10 cellular contexts compared by ENCODE assay signal in genomic region chr1:226660410-226661182, GRCh38.
DNase-seq lines count a peak whose midpoint lies in the region; ATAC-seq, FAIRE-seq and TF ChIP-seq lines count a peak whose summit lies in the region.
"Had no signal": no experiment of that assay in that cellular context is flagged by ENCODE, and none has a peak within 500 bp of the region (broad histone marks: within the 10 kb centered on the region; RNA-seq: fewer than 3 reads in every experiment).

No MANE protein-coding gene starts in this region.

- H3K9ac ChIP-seq in OCI-LY1 (ENCODE audit: low read length) (peak overlapping the region; percentile 28; the same call in 1 of the 2 replicates), parathyroid adenoma (no peak overlapping the region)

- 61% methylated on average over 17 of the region's 17 CpGs for WGBS in esophagus, 2 donors

- no peaks in the 10 kb centered on the region for H3K9me2 ChIP-seq in OCI-LY1 (ENCODE audit: low read depth, low read length)

- H3K4me2 ChIP-seq in OCI-LY1 (ENCODE audit: low read length) = peak overlapping the region; percentile 35; the same call in 1 of the 2 replicates
- no peak overlapping the region for H3K4me2 ChIP-seq in parathyroid adenoma (ENCODE audit: low read length)

- H3K79me2 ChIP-seq in OCI-LY1 (ENCODE audit: insufficient read depth, low read length) = no peaks in the 10 kb centered on the region
- peaks cover 2% of the 10 kb centered on the region for H3K79me2 ChIP-seq in parathyroid adenoma

- no peak for ATAC-seq in GM21367 (IDR thresholded peaks at IDR 0.05; ENCODE audit: unreplicated experiment)
- ATAC-seq in HG03442 (IDR thresholded peaks at IDR 0.05; ENCODE audit: unreplicated experiment) = no peak

- DNase-seq in ELF-1 (ENCODE audit: low read depth, low spot score) (peak; percentile 44), GM12892 (ENCODE audit: insufficient read length) (no peak), NK-92 (lab: John Stamatoyannopoulos, UW; ENCODE audit: unreplicated experiment) (no peak)
- DNase-seq: islet precursor cell, NCI-H1105 treated with DMSO at 0.1 percent for 48 hours had no signal

- H3K9me3 ChIP-seq in OCI-LY1 (ENCODE audit: low read length) = no peaks in the 10 kb centered on the region
- H3K9me3 ChIP-seq in esophagus (ENCODE audit: control insufficient read depth in 2 of 2, insufficient read depth in 1 of 2, low read depth in 1 of 2, low read length in 1 of 2) = no peaks in the 10 kb centered on the region
- no peaks in the 10 kb centered on the region for H3K9me3 ChIP-seq in parathyroid adenoma (ENCODE audit: control insufficient read depth, low read length)

- TF ChIP-seq CTCF in OCI-LY1 (IDR thresholded peaks at IDR 0.05; ENCODE audit: low read length) = no peak
- TF ChIP-seq CTCF in parathyroid adenoma (IDR thresholded peaks at IDR 0.05) = no peak

- no peaks in the 10 kb centered on the region for H4K20me1 ChIP-seq in OCI-LY1 (ENCODE audit: insufficient read depth, low read length)

- H3K36me3 ChIP-seq in OCI-LY1 (ENCODE audit: insufficient read depth, low read length) (peaks cover 16% of the 10 kb centered on the region), esophagus (ENCODE audit: control insufficient read depth in 2 of 2, insufficient read depth in 2 of 2, low read length in 1 of 2) (no peaks in the 10 kb centered on the region), parathyroid adenoma (ENCODE audit: control insufficient read depth, insufficient read depth, low read length) (no peaks in the 10 kb centered on the region)

- H2AFZ ChIP-seq in OCI-LY1 (ENCODE audit: low read length) (no peak overlapping the region), parathyroid adenoma (no peak overlapping the region)

- H3K27me3 ChIP-seq in OCI-LY1 (ENCODE audit: insufficient read depth, low read length) (no peaks in the 10 kb centered on the region), esophagus (ENCODE audit: control insufficient read depth in 1 of 2, insufficient read depth in 2 of 2, low read length in 2 of 2) (no peaks in the 10 kb centered on the region), parathyroid adenoma (ENCODE audit: control insufficient read depth, insufficient read depth, low read length) (no peaks in the 10 kb centered on the region)

- no peak for TF ChIP-seq POLR2A in GM12892 (IDR thresholded peaks at IDR 0.05; ENCODE audit: low read depth, low read length)

- H3K27ac ChIP-seq in OCI-LY1 (ENCODE audit: low read depth, low read length, poor library complexity, severe bottlenecking) (no peak overlapping the region), esophagus (ENCODE audit: low read depth in 2 of 2, low read length in 1 of 2) (peak overlapping the region; percentile 74 to 96), parathyroid adenoma (peak overlapping the region; percentile 56)

- H3K4me1 ChIP-seq in OCI-LY1 (ENCODE audit: insufficient read depth, low read length, severe bottlenecking) = no peaks in the 10 kb centered on the region
- H3K4me1 ChIP-seq in esophagus (ENCODE audit: control insufficient read depth in 2 of 2, insufficient read depth in 2 of 2, low read length in 1 of 2) = peaks cover 16 to 53% of the 10 kb centered on the region in 2 donors
- peaks cover 10% of the 10 kb centered on the region for H3K4me1 ChIP-seq in parathyroid adenoma

- no peak for FAIRE-seq in GM12892 (lab: Jason Lieb, UNC)

- H3K4me3 ChIP-seq in OCI-LY1 (ENCODE audit: low read depth, low read length, poor library complexity, severe bottlenecking) (peak overlapping the region; percentile 5), esophagus (ENCODE audit: low read depth in 1 of 2, low read length in 2 of 2) (no peak overlapping the region), parathyroid adenoma (ENCODE audit: low read depth, low read length) (no peak overlapping the region)

- H3F3A ChIP-seq in OCI-LY1 (ENCODE audit: insufficient read depth, low read length) = peaks cover 6% of the 10 kb centered on the region; the same call in 1 of the 2 replicates
